ENCODE assay signal across 8 cellular contexts in genomic region chr7:141074162-141074989, GRCh38. TPM values are rescaled to one million over a fixed set of nuclear protein-coding genes. Genes with fewer than 3 reads are reported as not detected.
A peak's percentile ranks its signal among the peaks of the same experiment; 100 is the strongest.
DNase-seq lines count a peak whose midpoint lies in the region; FAIRE-seq and TF ChIP-seq lines count a peak whose summit lies in the region.

No MANE protein-coding gene starts in this region.

- DNase-seq in DMS114 treated with DMSO at 0.1 percent for 48 hours (lab: John Stamatoyannopoulos, UW; ENCODE audit: unreplicated experiment) (peak; percentile 19), glutamatergic neuron (peak; percentile 67), ovary (no peak), GM19239 (ENCODE audit: insufficient read length, low spot score) (no peak), erythroblast (lab: John Stamatoyannopoulos, UW) (no peak), AG08395 (ENCODE audit: low spot score) (no peak)
- peak; percentile 24 for DNase-seq in activated T-cell treated with anti-CD3 and anti-CD28 coated beads, Interleukin-2, amount 50 U/mL, for 1 hour

- H3K4me3 ChIP-seq in HUES48 (ENCODE audit: low read depth, low read length): peak overlapping the region; percentile 98
- peak overlapping the region; percentile 37 for H3K4me3 ChIP-seq in ovary

- H3K9me3 ChIP-seq in HUES48 (ENCODE audit: control insufficient read depth, insufficient read depth, low read length): no peaks in the 10 kb centered on the region
- H3K9me3 ChIP-seq in ovary: no peaks in the 10 kb centered on the region

- H3K4me1 ChIP-seq in HUES48 (ENCODE audit: control insufficient read depth, insufficient read depth, low read length) (peaks cover 25% of the 10 kb centered on the region), ovary (ENCODE audit: insufficient read depth) (peaks cover 12% of the 10 kb centered on the region)

- FAIRE-seq in GM19239 (lab: Jason Lieb, UNC): no peak

- H3K4me3 Mint-ChIP-seq in glutamatergic neuron (ENCODE audit: unreplicated experiment): no peak overlapping the region

- H3K36me3 ChIP-seq in HUES48 (ENCODE audit: control insufficient read depth, insufficient read depth, low read length) (no peaks in the 10 kb centered on the region), ovary (no peaks in the 10 kb centered on the region)

- peaks cover 47% of the 10 kb centered on the region for H3K27me3 ChIP-seq in HUES48 (ENCODE audit: control insufficient read depth, insufficient read depth, low read length)
- H3K27me3 ChIP-seq in ovary: no peaks in the 10 kb centered on the region

- TF ChIP-seq EP300 in ovary (IDR thresholded peaks at IDR 0.05): no peak

- H3K27ac Mint-ChIP-seq in glutamatergic neuron (ENCODE audit: unreplicated experiment): peak overlapping the region; percentile 85

- WGBS in ovary, 3 donors: 2 to 4% (median 3%) methylated on average over 61 to 75 of the region's 75 CpGs

- H3K36me3 Mint-ChIP-seq in glutamatergic neuron (ENCODE audit: unreplicated experiment): no peaks in the 10 kb centered on the region

- H3K9me3 Mint-ChIP-seq in glutamatergic neuron (ENCODE audit: unreplicated experiment): peaks cover 19% of the 10 kb centered on the region

- no peak for TF ChIP-seq CTCF in glutamatergic neuron (IDR thresholded peaks at IDR 0.05; ENCODE audit: partially characterized antibody, unreplicated experiment)
- no peak for TF ChIP-seq CTCF in ovary (IDR thresholded peaks at IDR 0.05)

- H3K27ac ChIP-seq in HUES48 (ENCODE audit: low read depth, low read length) (peak overlapping the region; percentile 42), ovary (no peak overlapping the region)

- H3K4me1 Mint-ChIP-seq in glutamatergic neuron (ENCODE audit: low read depth, unreplicated experiment): peaks cover 5% of the 10 kb centered on the region

- H3K27me3 Mint-ChIP-seq in glutamatergic neuron (ENCODE audit: unreplicated experiment): peaks cover 11% of the 10 kb centered on the region

- H3K9ac ChIP-seq in HUES48 (ENCODE audit: low read depth, low read length): peak overlapping the region; percentile 84

- no peak for TF ChIP-seq POLR2A in ovary (IDR thresholded peaks at IDR 0.05)
- TF ChIP-seq POLR2A in erythroblast (IDR thresholded peaks at IDR 0.05; ENCODE audit: low read length): no peak

- intact Hi-C loops in ovary (cut with DNase I): no loop called here

RNA-seq across cellular contexts. Expression of gene TMEM178B, which starts 0.5 kb away (rescaled TPM):
- 49.8 TPM for total RNA-seq in glutamatergic neuron (ENCODE audit: unreplicated experiment)
- total RNA-seq in ovary: 1 to 10 TPM in 1 of 7 donors, under 1 TPM in 6; 0.10 to 1.6 (median 0.30) TPM
- polyA plus RNA-seq in ovary: under 1 TPM; 0.13 to 0.52 TPM

RNA-seq across cellular contexts. Expression of gene MRPS33, which starts 59.6 kb away (rescaled TPM):
- total RNA-seq in glutamatergic neuron (ENCODE audit: unreplicated experiment): 33.9 TPM
- 10 to 100 TPM; 20.0 to 52.1 (median 41.7) TPM for total RNA-seq in ovary
- 10 to 100 TPM; 58.4 to 82.1 TPM for polyA plus RNA-seq in ovary

Comparison
In these comparisons a context has a peak if more than half of its experiments do, and no peak if none do; other contexts are left out.
1. DNase-seq: peak in DMS114 treated with DMSO at 0.1 percent for 48 hours (single experiment), activated T-cell treated with anti-CD3 and anti-CD28 coated beads, Interleukin-2, amount 50 U/mL, for 1 hour (single experiment) and glutamatergic neuron (single experiment); none in ovary (0 of 5), GM19239 (single experiment), erythroblast (0 of 2) and AG08395 (single experiment).
2. RNA of gene TMEM178B, which starts 0.5 kb away (total RNA-seq): 49.8 TPM in glutamatergic neuron (single experiment); 0.10 to 1.6 TPM in ovary; every median in the first group is over 10 times any median in the second.